ENCODE assay signal across 8 cellular contexts in genomic region chrX:57528670-57529255, GRCh38.
DNase-seq lines count a peak whose midpoint lies in the region; ATAC-seq and TF ChIP-seq lines count a peak whose summit lies in the region.

No MANE protein-coding gene starts in this region.

- H3K9me3 Mint-ChIP-seq in T-helper 2 cell treated with Interferon-gamma antibody and Interleukin-4, amounts not matched to agents 5 μg/mL and 100 μg/mL, for 36 hours: no peaks in the 10 kb centered on the region

- H3K27ac ChIP-seq in RWPE2 (ENCODE audit: poor library complexity, severe bottlenecking) (no peak overlapping the region), transverse colon (no peak overlapping the region)

- no peak for TF ChIP-seq POLR2A in transverse colon (IDR thresholded peaks at IDR 0.05)

- no peaks in the 10 kb centered on the region for H3K27me3 Mint-ChIP-seq in T-helper 2 cell treated with Interferon-gamma antibody and Interleukin-4, amounts not matched to agents 5 μg/mL and 100 μg/mL, for 36 hours (ENCODE audit: low read depth)

- 54% methylated on average over 1 of the region's 1 CpG; no CpG with 5 or more reads in 1 of the 2 donors for WGBS in transverse colon (ENCODE audit: low coverage in 1 of 2), 2 donors

- H3K4me1 Mint-ChIP-seq in T-helper 2 cell treated with Interferon-gamma antibody and Interleukin-4, amounts not matched to agents 5 μg/mL and 100 μg/mL, for 36 hours (ENCODE audit: low read depth): no peaks in the 10 kb centered on the region

- no peaks in the 10 kb centered on the region for H3K9me3 ChIP-seq in RWPE2 (ENCODE audit: severe bottlenecking)
- H3K9me3 ChIP-seq in transverse colon: no peaks in the 10 kb centered on the region

- TF ChIP-seq EP300 in transverse colon (IDR thresholded peaks at IDR 0.05; ENCODE audit: low read depth): no peak

- in situ Hi-C loops in transverse colon (cut with MboI; ENCODE audit: low pct_ligation_motif_present in 1 of 4, low pct_unique_long_range_greater_than_20kb in 1 of 4, low sequenced_read_pairs in 3 of 4): no loop called here

- H3K4me3 ChIP-seq in RWPE2 (ENCODE audit: severe bottlenecking) (no peak overlapping the region), transverse colon (no peak overlapping the region)

- peak; percentile 0 for DNase-seq in DMS153 (lab: John Stamatoyannopoulos, UW)
- DNase-seq in RWPE2 (ENCODE audit: low spot score): no peak
- peak; percentile 19 for DNase-seq in iPS DF 4.7 (ENCODE audit: extremely low read depth, low spot score)
- DNase-seq in kidney glomerular epithelial cell (lab: John Stamatoyannopoulos, UW): no peak
- no peak for DNase-seq in transverse colon
- DNase-seq in T-helper 2 cell treated with Interferon-gamma antibody and Interleukin-4, amounts not matched to agents 5 μg/mL and 100 μg/mL, for 36 hours (ENCODE audit: low spot score): no peak
- DNase-seq in AG08395 (ENCODE audit: low spot score): no peak

- no peak overlapping the region for H3K4me3 Mint-ChIP-seq in T-helper 2 cell treated with Interferon-gamma antibody and Interleukin-4, amounts not matched to agents 5 μg/mL and 100 μg/mL, for 36 hours

- H3K36me3 Mint-ChIP-seq in T-helper 2 cell treated with Interferon-gamma antibody and Interleukin-4, amounts not matched to agents 5 μg/mL and 100 μg/mL, for 36 hours (ENCODE audit: low read depth): no peaks in the 10 kb centered on the region

- ATAC-seq in GM21360 (IDR thresholded peaks at IDR 0.05; ENCODE audit: unreplicated experiment) (peak; percentile 66), RWPE2 (ENCODE audit: low read depth) (peak; percentile 61; the same call in 2 of the 3 replicates)

- intact Hi-C loops in transverse colon (cut with DNase I; ENCODE audit: low total_unique reads): no loop called here

- H3K27ac Mint-ChIP-seq in T-helper 2 cell treated with Interferon-gamma antibody and Interleukin-4, amounts not matched to agents 5 μg/mL and 100 μg/mL, for 36 hours: no peak overlapping the region

- H3K27me3 ChIP-seq in RWPE2 (ENCODE audit: insufficient read depth, poor library complexity, severe bottlenecking) (no peaks in the 10 kb centered on the region), transverse colon (no peaks in the 10 kb centered on the region)

- H3K4me1 ChIP-seq in RWPE2 (ENCODE audit: insufficient read depth, poor library complexity, severe bottlenecking): no peaks in the 10 kb centered on the region
- no peaks in the 10 kb centered on the region for H3K4me1 ChIP-seq in transverse colon

- TF ChIP-seq CTCF in RWPE2 (IDR thresholded peaks at IDR 0.05; ENCODE audit: poor library complexity, severe bottlenecking) (peak; percentile 40), transverse colon (IDR thresholded peaks at IDR 0.05) (peak in 2 of 5 experiments; percentile 8 to 21)

- no peaks in the 10 kb centered on the region for H3K36me3 ChIP-seq in RWPE2 (ENCODE audit: low read depth)
- H3K36me3 ChIP-seq in transverse colon: no peaks in the 10 kb centered on the region

Comparison
In these comparisons a context has a peak if more than half of its experiments do, and no peak if none do; other contexts are left out.
1. DNase-seq: peak in DMS153 (single experiment) and iPS DF 4.7 (single experiment); none in RWPE2 (single experiment), kidney glomerular epithelial cell (single experiment), transverse colon (single experiment), T-helper 2 cell treated with Interferon-gamma antibody and Interleukin-4, amounts not matched to agents 5 μg/mL and 100 μg/mL, for 36 hours (single experiment) and AG08395 (single experiment).